ENCODE assay signal across 24 cellular contexts in genomic region chr15:94031072-94031471, GRCh38.
DNase-seq lines count a peak whose midpoint lies in the region; ATAC-seq, FAIRE-seq and TF ChIP-seq lines count a peak whose summit lies in the region.
"Had no signal": no experiment of that assay in that cellular context is flagged by ENCODE, and none has a peak within 500 bp of the region (broad histone marks: within the 10 kb centered on the region; RNA-seq: fewer than 3 reads in every experiment).

No MANE protein-coding gene starts in this region.

- no peaks in the 10 kb centered on the region for H3K36me3 Mint-ChIP-seq in activated naive CD8-positive, alpha-beta T cell treated with anti-CD3 and anti-CD28 coated beads for 36 hours
- H3K36me3 Mint-ChIP-seq: CD4-positive, alpha-beta memory T cell had no signal

- TF ChIP-seq POLR2A in gastroesophageal sphincter (IDR thresholded peaks at IDR 0.05), result no peak

- DNase-seq in SJSA1 (ENCODE audit: low read depth in 1 of 2, low spot score in 2 of 2) (no peak), pancreas (no peak), NCI-H1092 treated with DMSO at 0.1 percent for 48 hours (lab: John Stamatoyannopoulos, UW) (no peak), NCI-H82 (lab: John Stamatoyannopoulos, UW) (no peak), SHP77 (lab: John Stamatoyannopoulos, UW) (no peak)
- no peak for DNase-seq in activated naive CD8-positive, alpha-beta T cell treated with anti-CD3 and anti-CD28 coated beads for 36 hours
- DNase-seq: ACHN; C1 segment of cervical spinal cord; Calu3; CD4-positive, alpha-beta memory T cell; COR-L47; DMS53; DMS79 treated with DMSO at 0.1 percent for 48 hours; GF-D8; GOT3; HFFc6 had no signal

- H3K27ac ChIP-seq in SJSA1, result peak overlapping the region; percentile 85
- peak overlapping the region; percentile 39 to 67 (median 56) for H3K27ac ChIP-seq in gastroesophageal sphincter
- H3K27ac ChIP-seq in pancreas, result no peak overlapping the region
- peak overlapping the region; percentile 84 for H3K27ac ChIP-seq in stomach smooth muscle (ENCODE audit: low read length)
- H3K27ac ChIP-seq: 22Rv1, A549 had no signal

- H3K4me1 Mint-ChIP-seq in activated naive CD8-positive, alpha-beta T cell treated with anti-CD3 and anti-CD28 coated beads for 36 hours, result no peaks in the 10 kb centered on the region
- H3K4me1 Mint-ChIP-seq: CD4-positive, alpha-beta memory T cell had no signal

- no peak overlapping the region for H3K27ac Mint-ChIP-seq in activated naive CD8-positive, alpha-beta T cell treated with anti-CD3 and anti-CD28 coated beads for 36 hours
- H3K27ac Mint-ChIP-seq: CD4-positive, alpha-beta memory T cell; HFFc6 had no signal

- H3K27me3 ChIP-seq in SJSA1 (replicated peaks) (no peaks in the 10 kb centered on the region), gastroesophageal sphincter (no peaks in the 10 kb centered on the region), pancreas (peaks cover 0 to 3% (median 0%) of the 10 kb centered on the region in 4 donors), stomach smooth muscle (ENCODE audit: control insufficient read depth in 1 of 2, insufficient read depth in 2 of 2, low read length in 2 of 2) (no peaks in the 10 kb centered on the region)

- no peak for ATAC-seq in gastroesophageal sphincter
- ATAC-seq in pancreas, result no peak
- ATAC-seq: A549 had no signal

- H3K9ac ChIP-seq in stomach smooth muscle (ENCODE audit: low read length in 2 of 2), result no peak overlapping the region

- H3K9me3 ChIP-seq in SJSA1 (replicated peaks) (no peaks in the 10 kb centered on the region), gastroesophageal sphincter (no peaks in the 10 kb centered on the region), pancreas (no peaks in the 10 kb centered on the region), stomach smooth muscle (ENCODE audit: control insufficient read depth in 2 of 2, low read length in 2 of 2) (no peaks in the 10 kb centered on the region)
- H3K9me3 ChIP-seq: A549, HAP-1 had no signal

- TF ChIP-seq CTCF in gastroesophageal sphincter (IDR thresholded peaks at IDR 0.05) (no peak), pancreas (IDR thresholded peaks at IDR 0.05) (no peak)

- H3K9me3 Mint-ChIP-seq in activated naive CD8-positive, alpha-beta T cell treated with anti-CD3 and anti-CD28 coated beads for 36 hours, result no peaks in the 10 kb centered on the region
- H3K9me3 Mint-ChIP-seq: HFFc6 had no signal

- H3K36me3 ChIP-seq in SJSA1 (no peaks in the 10 kb centered on the region), gastroesophageal sphincter (no peaks in the 10 kb centered on the region), pancreas (no peaks in the 10 kb centered on the region), stomach smooth muscle (ENCODE audit: control insufficient read depth in 2 of 2, insufficient read depth in 2 of 2, low read length in 2 of 2) (no peaks in the 10 kb centered on the region)
- H3K36me3 ChIP-seq: HAP-1 had no signal

- H3K4me3 Mint-ChIP-seq in activated naive CD8-positive, alpha-beta T cell treated with anti-CD3 and anti-CD28 coated beads for 36 hours, result no peak overlapping the region
- H3K4me3 Mint-ChIP-seq: CD4-positive, alpha-beta memory T cell; HFFc6 had no signal

- intact Hi-C loops in pancreas (cut with DNase I), result no loop called here

- no peak for TF ChIP-seq EP300 in gastroesophageal sphincter (IDR thresholded peaks at IDR 0.05)

- FAIRE-seq in pancreas (lab: Jason Lieb, UNC), result peak; percentile 5
- FAIRE-seq: A549, GM12891, GM18507, H54 had no signal

- peaks cover 3% of the 10 kb centered on the region for H3K27me3 Mint-ChIP-seq in activated naive CD8-positive, alpha-beta T cell treated with anti-CD3 and anti-CD28 coated beads for 36 hours

- no peak overlapping the region for H3K4me3 ChIP-seq in SJSA1
- H3K4me3 ChIP-seq in gastroesophageal sphincter, result no peak overlapping the region
- H3K4me3 ChIP-seq in pancreas, result no peak overlapping the region
- H3K4me3 ChIP-seq in stomach smooth muscle (ENCODE audit: low read length in 2 of 2), result no peak overlapping the region
- H3K4me3 ChIP-seq: A549, HAP-1 had no signal

- WGBS in gastroesophageal sphincter (ENCODE audit: low coverage in 1 of 2), 2 donors, result 22 to 47% methylated on average over 1 of the region's 1 CpG
- WGBS in pancreas, 2 donors, result 70 to 84% methylated on average over 1 of the region's 1 CpG

- peaks cover 63% of the 10 kb centered on the region for H3K4me1 ChIP-seq in SJSA1 (replicated peaks)
- H3K4me1 ChIP-seq in gastroesophageal sphincter, result peaks cover 6 to 55% (median 10%) of the 10 kb centered on the region in 3 donors
- no peaks in the 10 kb centered on the region for H3K4me1 ChIP-seq in pancreas
- H3K4me1 ChIP-seq in stomach smooth muscle (ENCODE audit: control insufficient read depth, insufficient read depth, low read length), result peaks cover 40% of the 10 kb centered on the region
- H3K4me1 ChIP-seq: A549, HAP-1 had no signal

Comparison
In these comparisons a context has a peak if more than half of its experiments do, and no peak if none do; other contexts are left out.
1. H3K27ac ChIP-seq: peak in SJSA1 (single experiment), gastroesophageal sphincter (4 of 4) and stomach smooth muscle (single experiment); none in pancreas (0 of 4).